ENCODE assay signal across 22 cellular contexts in genomic region chr1:110064576-110065337, GRCh38. TPM values are rescaled to one million over a fixed set of nuclear protein-coding genes. Genes with fewer than 3 reads are reported as not detected.
DNase-seq lines count a peak whose midpoint lies in the region; TF ChIP-seq lines count a peak whose summit lies in the region.
"Had no signal": no experiment of that assay in that cellular context is flagged by ENCODE, and none has a peak within 500 bp of the region (broad histone marks: within the 10 kb centered on the region; RNA-seq: fewer than 3 reads in every experiment).

No MANE protein-coding gene starts in this region.

- H3K36me3 ChIP-seq in A673 (ENCODE audit: insufficient read depth, low read length, poor library complexity, severe bottlenecking): no peaks in the 10 kb centered on the region
- H3K36me3 ChIP-seq in H7 (replicated peaks; ENCODE audit: control insufficient read depth, insufficient read depth, low read length): peaks cover 4% of the 10 kb centered on the region; the same call in 1 of the 2 replicates
- H3K36me3 ChIP-seq in mesenchymal stem cell (ENCODE audit: control insufficient read depth in 1 of 2, insufficient read depth in 2 of 2, low read depth in 1 of 2, low read length in 2 of 2): peaks cover 9 to 35% of the 10 kb centered on the region in 2 experiments
- H3K36me3 ChIP-seq in neuronal stem cell (replicated peaks in 1 of 2; ENCODE audit: control insufficient read depth in 2 of 2, insufficient read depth in 2 of 2, low read length in 2 of 2): peaks cover 8 to 18% of the 10 kb centered on the region in 2 donors

- H3K18ac ChIP-seq in mesenchymal stem cell (ENCODE audit: low read depth in 1 of 2, low read length in 2 of 2) (no peak overlapping the region), neuronal stem cell (ENCODE audit: low read length) (peak overlapping the region; percentile 25)

- H3K4me3 ChIP-seq in A673 (ENCODE audit: low read depth, low read length, poor library complexity, severe bottlenecking): no peak overlapping the region
- no peak overlapping the region for H3K4me3 ChIP-seq in H7 (ENCODE audit: insufficient read depth, low read depth, low read length)
- H3K4me3 ChIP-seq in mesenchymal stem cell (ENCODE audit: insufficient read depth in 1 of 2, low read depth in 1 of 2, low read length in 2 of 2): no peak overlapping the region
- no peak overlapping the region for H3K4me3 ChIP-seq in neuronal stem cell (ENCODE audit: low read length in 2 of 2)
- H3K4me3 ChIP-seq: GM12878 had no signal

- H3K14ac ChIP-seq in mesenchymal stem cell (ENCODE audit: low read length in 2 of 2): no peak overlapping the region
- peak overlapping the region; percentile 67 for H3K14ac ChIP-seq in neuronal stem cell (ENCODE audit: low read length)

- CTCF ChIA-PET in A673 (lab: Charles Lee): interaction anchor here (1.2 kb wide), 1 partner anchor 81 kb away, joined by 3 read pairs; the partner anchor contains the start of gene AHCYL1

- H3K4ac ChIP-seq in mesenchymal stem cell (ENCODE audit: low read depth in 1 of 2, low read length in 2 of 2) (no peak overlapping the region), neuronal stem cell (ENCODE audit: low read length) (no peak overlapping the region)

- intact Hi-C loops in A673 (cut with micrococcal nuclease; ENCODE audit: unreplicated experiment): no loop called here
- intact Hi-C loops in CD14-positive monocyte (cut with micrococcal nuclease): no loop called here

- 88% methylated on average over 16 of the region's 18 CpGs for WGBS in mesenchymal stem cell
- no CpG with 5 or more reads among the region's 18 CpGs for WGBS in neuronal stem cell (ENCODE audit: extremely low coverage in 2 of 2, insufficient read length in 2 of 2, insufficient replicate concordance in 1 of 2), 2 donors

- no peaks in the 10 kb centered on the region for H3K27me3 ChIP-seq in A673 (replicated peaks; ENCODE audit: insufficient read depth, low read depth, low read length, poor library complexity)
- H3K27me3 ChIP-seq in H7 (ENCODE audit: control insufficient read depth, insufficient read depth, low read length): peaks cover 53% of the 10 kb centered on the region
- H3K27me3 ChIP-seq in mesenchymal stem cell (ENCODE audit: control insufficient read depth in 1 of 2, insufficient read depth in 1 of 2, low read length in 2 of 2): peaks cover 33 to 53% of the 10 kb centered on the region in 2 experiments
- peaks cover 30 to 49% (median 41%) of the 10 kb centered on the region in 3 experiments for H3K27me3 ChIP-seq in neuronal stem cell (ENCODE audit: control insufficient read depth in 3 of 3, insufficient read depth in 3 of 3, low read depth in 1 of 3, low read length in 3 of 3)
- H3K27me3 ChIP-seq: BE2C had no signal

- TF ChIP-seq CTCF in A673 (conservative IDR thresholded peaks at IDR 0.05; ENCODE audit: low read depth, low read length) (no peak), CD14-positive monocyte (IDR thresholded peaks at IDR 0.05) (no peak)

- no peak overlapping the region for H3K27ac Mint-ChIP-seq in CD14-positive monocyte
- H3K27ac Mint-ChIP-seq: CD4-positive, alpha-beta T cell; CD8-positive, alpha-beta memory T cell had no signal

- H3K9me3 ChIP-seq in A673 (ENCODE audit: low read depth, low read length, poor library complexity, severe bottlenecking) (no peaks in the 10 kb centered on the region), mesenchymal stem cell (ENCODE audit: control insufficient read depth, low read length) (peaks cover 3% of the 10 kb centered on the region), neuronal stem cell (replicated peaks in 1 of 2; ENCODE audit: control insufficient read depth in 2 of 2, insufficient read depth in 1 of 2, low read depth in 1 of 2, low read length in 2 of 2) (peaks cover 4 to 6% of the 10 kb centered on the region in 2 donors)
- H3K9me3 ChIP-seq: BE2C had no signal

- H4K8ac ChIP-seq in mesenchymal stem cell (ENCODE audit: low read length) (no peak overlapping the region), neuronal stem cell (ENCODE audit: low read depth, low read length) (no peak overlapping the region)

- DNase-seq in A673 (ENCODE audit: low spot score) (peak; percentile 23), H7 (peak; percentile 46), mesenchymal stem cell (no peak), neuronal stem cell (ENCODE audit: low spot score) (no peak), NCI-H1930 (lab: John Stamatoyannopoulos, UW) (no peak), CD14-positive monocyte (ENCODE audit: low spot score) (no peak), NCI-H2029 treated with DMSO at 0.1 percent for 48 hours (lab: John Stamatoyannopoulos, UW) (no peak), germinal center (ENCODE audit: low spot score) (no peak)
- DNase-seq: ACHN; AML-193; BE2C; CD4-positive, alpha-beta T cell; CD8-positive, alpha-beta memory T cell; DMS 273 treated with DMSO at 0.1 percent for 48 hours; DMS79; EL; GDM1; GOT3; HCEC 1CT had no signal

- H3K79me1 ChIP-seq in mesenchymal stem cell (replicated peaks; ENCODE audit: low read length, poor library complexity, severe bottlenecking) (no peaks in the 10 kb centered on the region), neuronal stem cell (ENCODE audit: low read depth, low read length) (no peaks in the 10 kb centered on the region)

- H3K4me2 ChIP-seq in mesenchymal stem cell (ENCODE audit: low read length, poor library complexity, severe bottlenecking) (no peak overlapping the region), neuronal stem cell (ENCODE audit: insufficient read depth, low read length, poor library complexity, severe bottlenecking) (no peak overlapping the region)

- H3K27ac ChIP-seq in A673 (ENCODE audit: low read depth, low read length, poor library complexity, severe bottlenecking) (peak overlapping the region; percentile 59), mesenchymal stem cell (ENCODE audit: low read length, poor library complexity, severe bottlenecking) (no peak overlapping the region), neuronal stem cell (replicated peaks; ENCODE audit: low read length) (no peak overlapping the region)
- H3K27ac ChIP-seq: 22Rv1, C4-2B had no signal

- H2BK5ac ChIP-seq in mesenchymal stem cell (ENCODE audit: low read depth, low read length, poor library complexity, severe bottlenecking) (no peak overlapping the region), neuronal stem cell (ENCODE audit: low read length) (no peak overlapping the region)

- H3K9me3 Mint-ChIP-seq in CD14-positive monocyte: peaks cover 0 to 12% (median 6%) of the 10 kb centered on the region in 7 donors
- H3K9me3 Mint-ChIP-seq: CD4-positive, alpha-beta T cell; CD8-positive, alpha-beta memory T cell had no signal

- H2AK5ac ChIP-seq in mesenchymal stem cell (ENCODE audit: low read length, severe bottlenecking): no peak overlapping the region
- peak overlapping the region; percentile 17 for H2AK5ac ChIP-seq in neuronal stem cell (ENCODE audit: low read depth, low read length)

- POLR2A ChIA-PET in A673 (lab: Charles Lee; ENCODE audit: low non-redundant PET): no interaction called here

- H3K4me1 ChIP-seq in A673 (ENCODE audit: insufficient read depth, low read length, poor library complexity, severe bottlenecking): peaks cover 19% of the 10 kb centered on the region
- peaks cover 19% of the 10 kb centered on the region for H3K4me1 ChIP-seq in mesenchymal stem cell (ENCODE audit: control insufficient read depth, insufficient read depth, low read depth, low read length)
- peaks cover 0 to 6% of the 10 kb centered on the region in 2 donors for H3K4me1 ChIP-seq in neuronal stem cell (ENCODE audit: control insufficient read depth in 2 of 2, insufficient read depth in 1 of 2, low read depth in 1 of 2, low read length in 2 of 2)

- no peak overlapping the region for H2BK15ac ChIP-seq in mesenchymal stem cell (ENCODE audit: low read depth, poor library complexity, severe bottlenecking)
- no peak overlapping the region for H2BK15ac ChIP-seq in neuronal stem cell (ENCODE audit: low read length)

- peaks cover 13 to 27% of the 10 kb centered on the region in 2 donors for H3K36me3 Mint-ChIP-seq in CD14-positive monocyte

- H3K23ac ChIP-seq in mesenchymal stem cell (ENCODE audit: low read length in 2 of 2) (no peak overlapping the region), neuronal stem cell (ENCODE audit: low read depth, low read length, poor library complexity) (no peak overlapping the region)

- H2BK12ac ChIP-seq in mesenchymal stem cell (ENCODE audit: low read length in 2 of 2): no peak overlapping the region
- no peak overlapping the region for H2BK12ac ChIP-seq in neuronal stem cell (ENCODE audit: low read length)

- H3K4me3 Mint-ChIP-seq in CD14-positive monocyte: no peak overlapping the region
- H3K4me3 Mint-ChIP-seq: CD4-positive, alpha-beta T cell; CD8-positive, alpha-beta memory T cell had no signal

- peaks cover 22% of the 10 kb centered on the region for H3K4me1 Mint-ChIP-seq in CD14-positive monocyte

- no peak overlapping the region for H2AFZ ChIP-seq in mesenchymal stem cell (ENCODE audit: low read depth, low read length)
- H2AFZ ChIP-seq in neuronal stem cell (ENCODE audit: low read length): no peak overlapping the region

- no TSS peak for BruUV-seq in A673 (replicated peaks; lab: Mats Ljungman, UMichigan)

- H2BK120ac ChIP-seq in mesenchymal stem cell (ENCODE audit: low read depth, low read length) (no peak overlapping the region), neuronal stem cell (ENCODE audit: low read depth, low read length) (no peak overlapping the region)

- no peak overlapping the region for H3K9ac ChIP-seq in mesenchymal stem cell (ENCODE audit: low read length)
- H3K9ac ChIP-seq in neuronal stem cell (ENCODE audit: low read depth, low read length, poor library complexity): no peak overlapping the region

- H4K91ac ChIP-seq in mesenchymal stem cell (ENCODE audit: low read length) (peak overlapping the region; percentile 14), neuronal stem cell (ENCODE audit: low read depth, low read length, poor library complexity) (no peak overlapping the region)

- peaks cover 49 to 55% (median 54%) of the 10 kb centered on the region in 3 donors for H3K27me3 Mint-ChIP-seq in CD14-positive monocyte (ENCODE audit: low read depth in 3 of 3)

RNA-seq across cellular contexts. Expression of gene ALX3, which starts 5.7 kb away (rescaled TPM):
- total RNA-seq in A673 (2021): 0.81 and 0.84 TPM in 2 replicates
- 0.35 TPM in 1 of 2 replicates, not detected in the other for total RNA-seq in H7 (2014; rRNA removed; shearing (Covaris generic))
- polyA plus RNA-seq in mesenchymal stem cell (2013, experiment 1 of 2): not detected
- not detected for polyA plus RNA-seq in mesenchymal stem cell (2013, experiment 2 of 2)
- polyA plus RNA-seq in neuronal stem cell (2013, experiment 1 of 2): 0.53 TPM
- polyA plus RNA-seq in neuronal stem cell (2013, experiment 2 of 2): 0.36 TPM
- not detected for polyA plus RNA-seq in CD14-positive monocyte
- total RNA-seq: CD4-positive, alpha-beta T cell; CD8-positive, alpha-beta memory T cell; GM12878 had no signal
- polyA plus RNA-seq: CD8-positive, alpha-beta memory T cell; GM12878 had no signal

RNA-seq across cellular contexts. Expression of gene STRIP1, which starts 30.3 kb away (rescaled TPM):
- 57.7 and 59.6 TPM in 2 replicates for total RNA-seq in A673 (2021)
- 55.6 and 65.8 TPM in 2 replicates for total RNA-seq in H7 (2014; rRNA removed; shearing (Covaris generic))
- 19.9 TPM for polyA plus RNA-seq in mesenchymal stem cell (2013, experiment 1 of 2)
- polyA plus RNA-seq in mesenchymal stem cell (2013, experiment 2 of 2): 19.7 TPM
- 30.2 TPM for polyA plus RNA-seq in neuronal stem cell (2013, experiment 1 of 2)
- 29.8 TPM for polyA plus RNA-seq in neuronal stem cell (2013, experiment 2 of 2)
- polyA plus RNA-seq in CD14-positive monocyte: 10 to 100 TPM in 1 of 2 donors, 1 to 10 TPM in 1; 8.9 to 11.0 TPM

RNA-seq across cellular contexts. Expression of gene UBL4B, which starts 47.5 kb away (rescaled TPM):
- not detected in 2 replicates for total RNA-seq in A673 (2021)
- not detected in 2 replicates for total RNA-seq in H7 (2014; rRNA removed; shearing (Covaris generic))
- not detected for polyA plus RNA-seq in mesenchymal stem cell (2013, experiment 1 of 2)
- polyA plus RNA-seq in mesenchymal stem cell (2013, experiment 2 of 2): not detected
- polyA plus RNA-seq in neuronal stem cell (2013, experiment 1 of 2): not detected
- polyA plus RNA-seq in neuronal stem cell (2013, experiment 2 of 2): not detected
- polyA plus RNA-seq in CD14-positive monocyte: not detected
- total RNA-seq: CD4-positive, alpha-beta T cell; CD8-positive, alpha-beta memory T cell had no signal
- polyA plus RNA-seq: CD8-positive, alpha-beta memory T cell had no signal

Comparison
In these comparisons a context has a peak if more than half of its experiments do, and no peak if none do; other contexts are left out.
1. DNase-seq: peak in A673 (single experiment) and H7 (single experiment); none in mesenchymal stem cell (single experiment), neuronal stem cell (single experiment), NCI-H1930 (0 of 2), CD14-positive monocyte (single experiment), NCI-H2029 treated with DMSO at 0.1 percent for 48 hours (single experiment) and germinal center (single experiment).